In the genomic region with DNA sequence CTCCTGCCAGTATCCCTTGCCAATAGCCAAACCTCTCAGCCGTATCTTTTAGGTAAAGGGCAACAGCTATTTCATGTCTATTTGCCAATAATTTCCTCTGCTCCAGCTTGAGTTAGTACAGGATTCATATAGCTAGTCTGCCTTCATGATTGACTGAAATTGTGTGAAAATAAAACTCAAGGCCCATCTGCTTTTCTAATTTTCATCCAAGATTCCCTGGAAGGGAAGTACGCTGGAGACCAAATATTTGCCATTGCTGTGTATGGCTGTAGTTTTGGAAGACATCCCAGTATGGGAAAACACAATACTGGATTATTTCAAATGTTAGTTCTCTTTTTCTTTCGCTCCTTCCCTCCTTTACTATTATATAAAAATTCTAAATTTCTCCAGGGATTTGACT, we compare ENCODE assay signal across 21 cellular contexts.
"Had no signal": no experiment of that assay in that cellular context is flagged by ENCODE, and none has a peak within 500 bp of the region (broad histone marks: within the 10 kb centered on the region; RNA-seq: fewer than 3 reads in every experiment).

No MANE protein-coding gene starts in this region.

- H3K27ac Mint-ChIP-seq: naive thymus-derived CD4-positive, alpha-beta T cell; stimulated activated memory B cell treated with anti-CD40 and anti-IgM and Interleukin-4, amounts not matched to agents 10 μg/mL and 1 μg/mL and 100 μg/mL, for 72 hours; stimulated activated naive CD8-positive, alpha-beta T cell treated with anti-CD3 and anti-CD28 coated beads, Interleukin-15, Interleukin-2, amounts not matched to agents 100 ng/mL and 50 ng/mL, for 24 hours had no signal

- H3K27me3 Mint-ChIP-seq: naive thymus-derived CD4-positive, alpha-beta T cell; stimulated activated memory B cell treated with anti-CD40 and anti-IgM and Interleukin-4, amounts not matched to agents 10 μg/mL and 1 μg/mL and 100 μg/mL, for 72 hours; stimulated activated naive CD8-positive, alpha-beta T cell treated with anti-CD3 and anti-CD28 coated beads, Interleukin-15, Interleukin-2, amounts not matched to agents 100 ng/mL and 50 ng/mL, for 24 hours had no signal

- H3K36me3 Mint-ChIP-seq: stimulated activated memory B cell treated with anti-CD40 and anti-IgM and Interleukin-4, amounts not matched to agents 10 μg/mL and 1 μg/mL and 100 μg/mL, for 72 hours had no signal

- H3K9me3 ChIP-seq: gastroesophageal sphincter, neutrophil, spleen, testis, tibial nerve, upper lobe of right lung, vagina had no signal

- H3K36me3 ChIP-seq: esophagus squamous epithelium, gastroesophageal sphincter, neutrophil, spleen, tibial nerve, upper lobe of right lung, vagina had no signal

- ATAC-seq: gastroesophageal sphincter; left lobe of liver; naive thymus-derived CD4-positive, alpha-beta T cell; sciatic nerve; stimulated activated memory B cell treated with anti-CD40 and anti-IgM and Interleukin-4, amounts not matched to agents 10 μg/mL and 1 μg/mL and 100 μg/mL, for 72 hours; upper lobe of right lung had no signal

- H3K9me3 Mint-ChIP-seq: stimulated activated memory B cell treated with anti-CD40 and anti-IgM and Interleukin-4, amounts not matched to agents 10 μg/mL and 1 μg/mL and 100 μg/mL, for 72 hours had no signal

- H3K4me3 Mint-ChIP-seq: naive thymus-derived CD4-positive, alpha-beta T cell; stimulated activated memory B cell treated with anti-CD40 and anti-IgM and Interleukin-4, amounts not matched to agents 10 μg/mL and 1 μg/mL and 100 μg/mL, for 72 hours; stimulated activated naive CD8-positive, alpha-beta T cell treated with anti-CD3 and anti-CD28 coated beads, Interleukin-15, Interleukin-2, amounts not matched to agents 100 ng/mL and 50 ng/mL, for 24 hours had no signal

- H3K4me1 ChIP-seq: esophagus squamous epithelium, gastroesophageal sphincter, spleen, testis, tibial nerve, upper lobe of right lung, vagina had no signal

- H3K27ac ChIP-seq: esophagus squamous epithelium, gastroesophageal sphincter, neutrophil, spleen, testis, tibial nerve, upper lobe of right lung, vagina had no signal

- H3K4me3 ChIP-seq: esophagus squamous epithelium, gastroesophageal sphincter, spleen, testis, tibial nerve, upper lobe of right lung, vagina had no signal

- H3K27me3 ChIP-seq: esophagus squamous epithelium, gastroesophageal sphincter, neutrophil, spleen, testis, tibial nerve, upper lobe of right lung, vagina had no signal

- DNase-seq: esophagus squamous epithelium; foreskin fibroblast; glutamatergic neuron; islet precursor cell; mammary epithelial cell; naive thymus-derived CD4-positive, alpha-beta T cell; posterior cingulate gyrus; spleen; stimulated activated CD4-positive, alpha-beta T cell treated with anti-CD3 and anti-CD28 coated beads, Interleukin-15, amount 100 ng/mL, for 24 hours; stimulated activated CD4-positive, alpha-beta T cell treated with anti-CD3 and anti-CD28 coated beads, Interleukin-1b, Interleukin-23, amount 100 ng/mL, for 48 hours; stimulated activated CD4-positive, alpha-beta T cell treated with anti-CD3 and anti-CD28 coated beads, Interleukin-4, amount 100 ng/mL, for 24 hours; testis; upper lobe of right lung had no signal

- H3K4me1 Mint-ChIP-seq: stimulated activated memory B cell treated with anti-CD40 and anti-IgM and Interleukin-4, amounts not matched to agents 10 μg/mL and 1 μg/mL and 100 μg/mL, for 72 hours had no signal
